In genomic region chr5:77851229-77852067, GRCh38 we compare ENCODE assay signal across 8 cellular contexts.
DNase-seq lines count a peak whose midpoint lies in the region; ATAC-seq, FAIRE-seq and TF ChIP-seq lines count a peak whose summit lies in the region.

No MANE protein-coding gene starts in this region.

- no peaks in the 10 kb centered on the region for H3K36me3 Mint-ChIP-seq in neural crest cell (ENCODE audit: low read depth)

- TF ChIP-seq CTCF in fibroblast of villous mesenchyme (IDR thresholded peaks at IDR 0.05; ENCODE audit: insufficient read depth, low read depth, low read length) (no peak), neural crest cell (conservative IDR thresholded peaks at IDR 0.05) (no peak), D721Med (IDR thresholded peaks at IDR 0.05; ENCODE audit: insufficient read depth, missing control alignments) (no peak)

- H3K4me3 Mint-ChIP-seq in neural crest cell: peak overlapping the region; percentile 65

- peaks cover 74% of the 10 kb centered on the region for H3K4me1 Mint-ChIP-seq in neural crest cell

- peak overlapping the region; percentile 70 for H3K27ac Mint-ChIP-seq in neural crest cell (ENCODE audit: unreplicated experiment)

- DNase-seq in NCI-H1092 treated with DMSO at 0.1 percent for 48 hours (lab: John Stamatoyannopoulos, UW) (peak; percentile 3), NCI-H1092 (lab: John Stamatoyannopoulos, UW) (no peak), fibroblast of villous mesenchyme (ENCODE audit: low read depth) (peak; percentile 11), neural crest cell (ENCODE audit: low read depth, low spot score) (peak; percentile 29), D721Med (ENCODE audit: insufficient read length, low spot score) (no peak)
- DNase-seq in activated CD4-positive, alpha-beta T cell treated with anti-CD3 and anti-CD28 coated beads, Interleukin-2, amount 50 U/mL, for 48 hours: peak; percentile 6 to 13

- no peaks in the 10 kb centered on the region for H3K9me3 Mint-ChIP-seq in neural crest cell

- peak overlapping the region; percentile 61 for H3K4me3 ChIP-seq in fibroblast of villous mesenchyme (ENCODE audit: low read depth, low read length)

- ATAC-seq in HG03139 (IDR thresholded peaks at IDR 0.05; ENCODE audit: unreplicated experiment) (no peak), HG03378 (IDR thresholded peaks at IDR 0.05; ENCODE audit: unreplicated experiment) (no peak)

- no peak for FAIRE-seq in D721Med (lab: Jason Lieb, UNC)

- H3K27me3 Mint-ChIP-seq in neural crest cell (ENCODE audit: low read depth): peaks cover 73% of the 10 kb centered on the region

Comparison
In these comparisons a context has a peak if more than half of its experiments do, and no peak if none do; other contexts are left out.
1. DNase-seq: peak in NCI-H1092 treated with DMSO at 0.1 percent for 48 hours (single experiment), activated CD4-positive, alpha-beta T cell treated with anti-CD3 and anti-CD28 coated beads, Interleukin-2, amount 50 U/mL, for 48 hours (2 of 2), fibroblast of villous mesenchyme (single experiment) and neural crest cell (single experiment); none in NCI-H1092 (single experiment) and D721Med (single experiment).